12 cellular contexts compared by ENCODE assay signal in genomic region chr22:26480611-26480932, GRCh38. TPM values are rescaled to one million over a fixed set of nuclear protein-coding genes. Genes with fewer than 3 reads are reported as not detected.
A peak's percentile ranks its signal among the peaks of the same experiment; 100 is the strongest.
DNase-seq lines count a peak whose midpoint lies in the region; ATAC-seq and TF ChIP-seq lines count a peak whose summit lies in the region.
"Had no signal": no experiment of that assay in that cellular context is flagged by ENCODE, and none has a peak within 500 bp of the region (broad histone marks: within the 10 kb centered on the region; RNA-seq: fewer than 3 reads in every experiment).

No MANE protein-coding gene starts in this region.

- no peak overlapping the region for H2BK15ac ChIP-seq in neuronal stem cell (ENCODE audit: low read length)

- H4K8ac ChIP-seq in neuronal stem cell (ENCODE audit: low read depth, low read length) = no peak overlapping the region

- H2AFZ ChIP-seq in DND-41 (ENCODE audit: low read depth, low read length) (peak overlapping the region; percentile 35; the same call in 1 of the 2 replicates), Loucy (ENCODE audit: low read length) (no peak overlapping the region), neuronal stem cell (ENCODE audit: low read length) (no peak overlapping the region)

- H3K4me3 ChIP-seq in DND-41 (ENCODE audit: low read depth in 1 of 2, low read length in 2 of 2) = peak overlapping the region; percentile 7 to 91; a peak in 3 of 4 replicates
- peak overlapping the region; percentile 97 for H3K4me3 ChIP-seq in Loucy (ENCODE audit: low read length, poor library complexity, severe bottlenecking)
- H3K4me3 ChIP-seq in neuronal stem cell (ENCODE audit: low read length in 2 of 2) = no peak overlapping the region
- H3K4me3 ChIP-seq: thyroid gland had no signal

- peak overlapping the region; percentile 78 for H3K27ac Mint-ChIP-seq in activated naive CD8-positive, alpha-beta T cell treated with anti-CD3 and anti-CD28 coated beads, Interleukin-2, amount 50 U/mL, for 24 hours

- peaks cover 73% of the 10 kb centered on the region for H3K4me1 Mint-ChIP-seq in activated naive CD8-positive, alpha-beta T cell treated with anti-CD3 and anti-CD28 coated beads, Interleukin-2, amount 50 U/mL, for 24 hours

- no peak overlapping the region for H2BK12ac ChIP-seq in neuronal stem cell (ENCODE audit: low read length)

- H3K79me1 ChIP-seq in neuronal stem cell (ENCODE audit: low read depth, low read length) = peaks cover 5% of the 10 kb centered on the region

- H3K4me3 Mint-ChIP-seq in activated naive CD8-positive, alpha-beta T cell treated with anti-CD3 and anti-CD28 coated beads, Interleukin-2, amount 50 U/mL, for 24 hours = peak overlapping the region; percentile 96

- H3K9me3 ChIP-seq in DND-41 (ENCODE audit: insufficient read depth, low read length, severe bottlenecking) (no peaks in the 10 kb centered on the region), Loucy (ENCODE audit: insufficient read depth, low read depth, low read length) (no peaks in the 10 kb centered on the region), neuronal stem cell (replicated peaks in 1 of 2; ENCODE audit: control insufficient read depth in 2 of 2, insufficient read depth in 1 of 2, low read depth in 1 of 2, low read length in 2 of 2) (no peaks in the 10 kb centered on the region)
- H3K9me3 ChIP-seq: left ventricle myocardium inferior, thyroid gland had no signal

- DNase-seq in DND-41 = no peak
- no peak for DNase-seq in activated naive CD8-positive, alpha-beta T cell treated with anti-CD3 and anti-CD28 coated beads, Interleukin-2, amount 50 U/mL, for 24 hours
- no peak for DNase-seq in neuronal stem cell (ENCODE audit: low spot score)
- DNase-seq in omental fat pad (ENCODE audit: low spot score) = no peak
- DNase-seq in NCI-H1417 (lab: John Stamatoyannopoulos, UW) = no peak
- DNase-seq: left ventricle myocardium inferior; NCI-H1105; NK-92 treated with Interleukin-12 subunit alpha and Interleukin-12 subunit beta, amount 100 ng/mL, for 24 hours; T1000; thyroid gland had no signal

- H3K79me2 ChIP-seq in DND-41 (ENCODE audit: insufficient read depth, low read length) = peaks cover 98% of the 10 kb centered on the region
- peaks cover 96% of the 10 kb centered on the region for H3K79me2 ChIP-seq in Loucy (ENCODE audit: insufficient read depth, low read length)

- no peaks in the 10 kb centered on the region for H3K9me2 ChIP-seq in Loucy (replicated peaks; ENCODE audit: low read depth, low read length)

- H3K14ac ChIP-seq in neuronal stem cell (ENCODE audit: low read length) = no peak overlapping the region

- H3K4ac ChIP-seq in neuronal stem cell (ENCODE audit: low read length) = no peak overlapping the region

- H2BK5ac ChIP-seq in neuronal stem cell (ENCODE audit: low read length) = no peak overlapping the region

- no peaks in the 10 kb centered on the region for H4K20me1 ChIP-seq in DND-41 (ENCODE audit: insufficient read depth, low read length)
- H4K20me1 ChIP-seq in Loucy (ENCODE audit: insufficient read depth, low read length, poor library complexity, severe bottlenecking) = no peaks in the 10 kb centered on the region

- H3K23ac ChIP-seq in neuronal stem cell (ENCODE audit: low read depth, low read length, poor library complexity) = peak overlapping the region; percentile 26

- peaks cover 44% of the 10 kb centered on the region for H3K36me3 ChIP-seq in DND-41 (ENCODE audit: insufficient read depth, low read length)
- no peaks in the 10 kb centered on the region for H3K36me3 ChIP-seq in Loucy (ENCODE audit: insufficient read depth, low read length)
- H3K36me3 ChIP-seq in neuronal stem cell (replicated peaks in 1 of 2; ENCODE audit: control insufficient read depth in 2 of 2, insufficient read depth in 2 of 2, low read length in 2 of 2) = peaks cover 10 to 59% of the 10 kb centered on the region in 2 donors

- no peak overlapping the region for H4K91ac ChIP-seq in neuronal stem cell (ENCODE audit: low read depth, low read length, poor library complexity)

- no peaks in the 10 kb centered on the region for H3K27me3 Mint-ChIP-seq in activated naive CD8-positive, alpha-beta T cell treated with anti-CD3 and anti-CD28 coated beads, Interleukin-2, amount 50 U/mL, for 24 hours

- no peaks in the 10 kb centered on the region for H3F3A ChIP-seq in Loucy (ENCODE audit: low read depth)

- no peak overlapping the region for H3K18ac ChIP-seq in neuronal stem cell (ENCODE audit: low read length)

- peaks cover 30% of the 10 kb centered on the region for H3K36me3 Mint-ChIP-seq in activated naive CD8-positive, alpha-beta T cell treated with anti-CD3 and anti-CD28 coated beads, Interleukin-2, amount 50 U/mL, for 24 hours (ENCODE audit: low read depth)

- no CpG with 5 or more reads among the region's 2 CpGs for WGBS in neuronal stem cell (ENCODE audit: extremely low coverage in 2 of 2, insufficient read length in 2 of 2, insufficient replicate concordance in 1 of 2), 2 donors

- H3K4me1 ChIP-seq in DND-41 (ENCODE audit: insufficient read depth, low read length) (peaks cover 85% of the 10 kb centered on the region), Loucy (ENCODE audit: insufficient read depth, low read length, poor library complexity, severe bottlenecking) (peaks cover 71% of the 10 kb centered on the region), neuronal stem cell (ENCODE audit: control insufficient read depth in 2 of 2, insufficient read depth in 1 of 2, low read depth in 1 of 2, low read length in 2 of 2) (peaks cover 9 to 14% of the 10 kb centered on the region in 2 donors)

- H2AK5ac ChIP-seq in neuronal stem cell (ENCODE audit: low read depth, low read length) = no peak overlapping the region

- H3K4me2 ChIP-seq in DND-41 (ENCODE audit: insufficient read depth, low read length) (peak overlapping the region; percentile 90), Loucy (ENCODE audit: low read depth, low read length, poor library complexity, severe bottlenecking) (peak overlapping the region; percentile 82), neuronal stem cell (ENCODE audit: insufficient read depth, low read length, poor library complexity, severe bottlenecking) (no peak overlapping the region)

- H3K27ac ChIP-seq in DND-41 (ENCODE audit: low read length) (peak overlapping the region; percentile 97), neuronal stem cell (replicated peaks; ENCODE audit: low read length) (no peak overlapping the region)
- H3K27ac ChIP-seq: left ventricle myocardium inferior, thyroid gland had no signal

- ATAC-seq in DND-41 (ENCODE audit: insufficient read depth, low read depth) (no peak), omental fat pad (ENCODE audit: low FRiP score) (no peak), GM18907 (IDR thresholded peaks at IDR 0.05; ENCODE audit: unreplicated experiment) (no peak)
- ATAC-seq in activated naive CD8-positive, alpha-beta T cell treated with anti-CD3 and anti-CD28 coated beads, Interleukin-2, amount 50 U/mL, for 24 hours = no peak

- H3K9me3 Mint-ChIP-seq in activated naive CD8-positive, alpha-beta T cell treated with anti-CD3 and anti-CD28 coated beads, Interleukin-2, amount 50 U/mL, for 24 hours = no peaks in the 10 kb centered on the region

- TF ChIP-seq CTCF in DND-41 (IDR thresholded peaks at IDR 0.05; ENCODE audit: borderline replicate concordance, extremely low read depth, low read length, poor library complexity, severe bottlenecking) (no peak), Loucy (conservative IDR thresholded peaks at IDR 0.05; ENCODE audit: low read length) (no peak), omental fat pad (IDR thresholded peaks at IDR 0.05) (no peak)

- H3K9ac ChIP-seq in DND-41 (ENCODE audit: low read depth, low read length) (peak overlapping the region; percentile 80), Loucy (ENCODE audit: low read depth, low read length, poor library complexity, severe bottlenecking) (peak overlapping the region; percentile 96), neuronal stem cell (ENCODE audit: low read depth, low read length, poor library complexity) (no peak overlapping the region)

- no peak overlapping the region for H2BK120ac ChIP-seq in neuronal stem cell (ENCODE audit: low read depth, low read length)

- H3K27me3 ChIP-seq in DND-41 (ENCODE audit: insufficient read depth, low read length, poor library complexity) = no peaks in the 10 kb centered on the region
- H3K27me3 ChIP-seq in Loucy (ENCODE audit: insufficient read depth, low read length, poor library complexity, severe bottlenecking) = no peaks in the 10 kb centered on the region
- no peaks in the 10 kb centered on the region for H3K27me3 ChIP-seq in neuronal stem cell (ENCODE audit: control insufficient read depth in 3 of 3, insufficient read depth in 3 of 3, low read depth in 1 of 3, low read length in 3 of 3)
- H3K27me3 ChIP-seq: thyroid gland had no signal

RNA-seq across cellular contexts. Expression of gene HPS4, which starts 3.0 kb away (rescaled TPM):
- 29.8 TPM for polyA plus RNA-seq in neuronal stem cell (2013, experiment 1 of 2)
- polyA plus RNA-seq in neuronal stem cell (2013, experiment 2 of 2) = 30.4 TPM
- 10 to 100 TPM; 14.3 to 40.5 (median 24.2) TPM for total RNA-seq in omental fat pad

RNA-seq across cellular contexts. Expression of gene SRRD, which starts 3.1 kb away (rescaled TPM):
- 11.3 TPM for polyA plus RNA-seq in neuronal stem cell (2013, experiment 1 of 2)
- 11.1 TPM for polyA plus RNA-seq in neuronal stem cell (2013, experiment 2 of 2)
- 10 to 100 TPM in 3 of 4 donors, 1 to 10 TPM in 1; 9.8 to 22.1 (median 13.0) TPM for total RNA-seq in omental fat pad

RNA-seq across cellular contexts. Expression of gene TFIP11, which starts 31.7 kb away (rescaled TPM):
- polyA plus RNA-seq in neuronal stem cell (2013, experiment 1 of 2) = 10.5 TPM
- 10.7 TPM for polyA plus RNA-seq in neuronal stem cell (2013, experiment 2 of 2)
- total RNA-seq in omental fat pad = 10 to 100 TPM; 14.8 to 39.1 (median 20.2) TPM

RNA-seq across cellular contexts. Expression of gene ASPHD2, which starts 51.5 kb away (rescaled TPM):
- polyA plus RNA-seq in neuronal stem cell (2013, experiment 1 of 2) = 11.5 TPM
- 11.4 TPM for polyA plus RNA-seq in neuronal stem cell (2013, experiment 2 of 2)
- total RNA-seq in omental fat pad = 1 to 10 TPM in 2 of 4 donors, under 1 TPM in 2; 0.32 to 2.0 (median 0.95) TPM

Comparison
In these comparisons a context has a peak if more than half of its experiments do, and no peak if none do; other contexts are left out.
1. H3K4me3 ChIP-seq: peak in DND-41 (2 of 2) and Loucy (single experiment); none in neuronal stem cell (0 of 2).